In the genomic region with DNA sequence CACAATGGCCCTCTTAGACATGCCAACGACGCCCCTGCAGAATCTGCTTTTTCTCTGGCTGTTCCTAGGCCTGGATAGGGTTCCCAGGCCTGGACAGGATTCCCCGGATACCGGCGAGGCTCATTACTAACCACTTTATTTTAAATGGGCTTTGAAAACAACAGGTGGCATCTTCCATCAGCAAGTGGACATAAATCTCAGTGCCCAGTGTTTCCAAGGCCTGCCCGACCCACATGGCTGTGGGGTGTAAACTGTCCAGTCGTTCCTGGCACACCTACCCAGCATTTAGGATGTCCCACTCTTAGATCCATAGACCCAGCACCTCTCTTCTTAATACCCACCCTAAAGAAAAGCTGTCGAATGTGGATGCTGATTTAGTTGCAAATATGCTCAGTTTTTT, we compare ENCODE assay signal across 8 cellular contexts. TPM values are rescaled to one million over a fixed set of nuclear protein-coding genes. Genes with fewer than 3 reads are reported as not detected.
DNase-seq lines count a peak whose midpoint lies in the region; ATAC-seq, FAIRE-seq and TF ChIP-seq lines count a peak whose summit lies in the region.

No MANE protein-coding gene starts in this region.

- H2AFZ ChIP-seq in keratinocyte (ENCODE audit: control insufficient read depth, low read length), result peak overlapping the region; percentile 91

- no peak for TF ChIP-seq CTCF in keratinocyte (optimal IDR thresholded peaks at IDR 0.05 in 1 of 3, IDR thresholded peaks at IDR 0.05 in 1 of 3, conservative IDR thresholded peaks at IDR 0.05 in 1 of 3; ENCODE audit: extremely low read depth in 1 of 3, insufficient read depth in 2 of 3, low read length in 3 of 3)
- TF ChIP-seq CTCF in thoracic aorta (IDR thresholded peaks at IDR 0.05), result no peak

- H3K36me3 ChIP-seq in keratinocyte (ENCODE audit: control insufficient read depth in 2 of 2, extremely low read depth in 1 of 2, insufficient read depth in 2 of 2, low read length in 2 of 2) (no peaks in the 10 kb centered on the region), thoracic aorta (no peaks in the 10 kb centered on the region)

- no peaks in the 10 kb centered on the region for H3K9me3 Mint-ChIP-seq in T-helper 1 cell treated with Interleukin-12 subunit alpha and Interleukin-12 subunit beta and Interleukin-4 antibody, amounts not matched to agents 30 μg/mL and 1 μg/mL, for 36 hours
- no peaks in the 10 kb centered on the region for H3K9me3 Mint-ChIP-seq in activated naive CD8-positive, alpha-beta T cell treated with anti-CD3 and anti-CD28 coated beads, Interleukin-2, amount 10 ng/mL, durations not matched to agents 7 days and 5 days

- H3K4me1 ChIP-seq in keratinocyte (ENCODE audit: control insufficient read depth, extremely low read depth, insufficient read depth, low read length) (peaks cover 39% of the 10 kb centered on the region), thoracic aorta (ENCODE audit: control insufficient read depth in 1 of 2, low read depth in 2 of 2) (peaks cover 0 to 23% of the 10 kb centered on the region in 2 donors)

- H4K20me1 ChIP-seq in keratinocyte (ENCODE audit: control insufficient read depth, extremely low read depth, insufficient read depth, low read length), result no peaks in the 10 kb centered on the region

- no peaks in the 10 kb centered on the region for H3K9me3 ChIP-seq in keratinocyte (ENCODE audit: control insufficient read depth, low read depth, low read length)
- H3K9me3 ChIP-seq in thoracic aorta, result no peaks in the 10 kb centered on the region

- peak overlapping the region; percentile 75 for H3K9ac ChIP-seq in keratinocyte (ENCODE audit: control insufficient read depth, extremely low read depth, insufficient read depth, low read length)

- H3K4me3 ChIP-seq in keratinocyte (ENCODE audit: control insufficient read depth in 2 of 3, extremely low read depth in 1 of 3, insufficient read depth in 2 of 3, low read depth in 1 of 3, low read length in 3 of 3) (peak overlapping the region in 2 of 3 experiments; percentile 72), thoracic aorta (peak overlapping the region; percentile 97)

- POLR2A ChIA-PET in activated naive CD8-positive, alpha-beta T cell treated with anti-CD3 and anti-CD28 coated beads, Interleukin-2, amount 10 ng/mL, durations not matched to agents 7 days and 5 days (lab: Charles Lee), result no interaction called here

- no peaks in the 10 kb centered on the region for H3K79me2 ChIP-seq in keratinocyte (ENCODE audit: control insufficient read depth, insufficient read depth, low read length)

- no peaks in the 10 kb centered on the region for H3K36me3 Mint-ChIP-seq in T-helper 1 cell treated with Interleukin-12 subunit alpha and Interleukin-12 subunit beta and Interleukin-4 antibody, amounts not matched to agents 30 μg/mL and 1 μg/mL, for 36 hours (ENCODE audit: low read depth)
- H3K36me3 Mint-ChIP-seq in activated naive CD8-positive, alpha-beta T cell treated with anti-CD3 and anti-CD28 coated beads, Interleukin-2, amount 10 ng/mL, durations not matched to agents 7 days and 5 days, result no peaks in the 10 kb centered on the region

- no peak overlapping the region for H3K27ac Mint-ChIP-seq in T-helper 1 cell treated with Interleukin-12 subunit alpha and Interleukin-12 subunit beta and Interleukin-4 antibody, amounts not matched to agents 30 μg/mL and 1 μg/mL, for 36 hours
- no peak overlapping the region for H3K27ac Mint-ChIP-seq in activated naive CD8-positive, alpha-beta T cell treated with anti-CD3 and anti-CD28 coated beads, Interleukin-2, amount 10 ng/mL, durations not matched to agents 7 days and 5 days

- no peaks in the 10 kb centered on the region for H3K9me1 ChIP-seq in keratinocyte (ENCODE audit: control insufficient read depth, extremely low read depth, insufficient read depth, low read length)

- DNase-seq in T-helper 1 cell (no peak), keratinocyte (ENCODE audit: low read depth, low spot score) (no peak), thoracic aorta (ENCODE audit: low spot score) (no peak), UCSD-AML1 (lab: John Stamatoyannopoulos, UW; ENCODE audit: unreplicated experiment) (no peak), NK-92 (lab: John Stamatoyannopoulos, UW; ENCODE audit: unreplicated experiment) (no peak), SW 1271 (lab: John Stamatoyannopoulos, UW) (no peak)
- DNase-seq in activated naive CD8-positive, alpha-beta T cell treated with anti-CD3 and anti-CD28 coated beads, Interleukin-2, amount 10 ng/mL, durations not matched to agents 7 days and 5 days, result no peak

- H3K4me1 Mint-ChIP-seq in T-helper 1 cell treated with Interleukin-12 subunit alpha and Interleukin-12 subunit beta and Interleukin-4 antibody, amounts not matched to agents 30 μg/mL and 1 μg/mL, for 36 hours (ENCODE audit: low read depth), result peaks cover 8% of the 10 kb centered on the region
- peaks cover 9% of the 10 kb centered on the region for H3K4me1 Mint-ChIP-seq in activated naive CD8-positive, alpha-beta T cell treated with anti-CD3 and anti-CD28 coated beads, Interleukin-2, amount 10 ng/mL, durations not matched to agents 7 days and 5 days

- H3K27ac ChIP-seq in keratinocyte (ENCODE audit: control insufficient read depth, insufficient read depth, low read length), result no peak overlapping the region
- H3K27ac ChIP-seq in thoracic aorta, result peak overlapping the region; percentile 79 to 89

- ATAC-seq in activated naive CD8-positive, alpha-beta T cell treated with anti-CD3 and anti-CD28 coated beads, Interleukin-2, amount 10 ng/mL, durations not matched to agents 7 days and 5 days (ENCODE audit: low read depth), result no peak
- ATAC-seq in thoracic aorta (ENCODE audit: insufficient number of reproducible peaks, low FRiP score, low read depth), result no peak

- dilution Hi-C loops in keratinocyte (cut with MboI; ENCODE audit: extremely low pct_ligation_motif_present, low sequenced_read_pairs), result no loop called here

- peak overlapping the region; percentile 91 for H3K4me2 ChIP-seq in keratinocyte (ENCODE audit: control insufficient read depth, extremely low read depth, insufficient read depth, low read depth, low read length)

- FAIRE-seq in keratinocyte (lab: Jason Lieb, UNC), result no peak

- no peaks in the 10 kb centered on the region for H3K27me3 ChIP-seq in keratinocyte (ENCODE audit: control insufficient read depth, extremely low read depth, insufficient read depth, low read length)
- H3K27me3 ChIP-seq in thoracic aorta (replicated peaks; ENCODE audit: insufficient read depth), result no peaks in the 10 kb centered on the region

- H3K27me3 Mint-ChIP-seq in T-helper 1 cell treated with Interleukin-12 subunit alpha and Interleukin-12 subunit beta and Interleukin-4 antibody, amounts not matched to agents 30 μg/mL and 1 μg/mL, for 36 hours (ENCODE audit: low read depth), result peaks cover 49% of the 10 kb centered on the region
- H3K27me3 Mint-ChIP-seq in activated naive CD8-positive, alpha-beta T cell treated with anti-CD3 and anti-CD28 coated beads, Interleukin-2, amount 10 ng/mL, durations not matched to agents 7 days and 5 days, result peaks cover 34% of the 10 kb centered on the region

- peak overlapping the region; percentile 76 for H3K4me3 Mint-ChIP-seq in T-helper 1 cell treated with Interleukin-12 subunit alpha and Interleukin-12 subunit beta and Interleukin-4 antibody, amounts not matched to agents 30 μg/mL and 1 μg/mL, for 36 hours
- peak overlapping the region; percentile 74 for H3K4me3 Mint-ChIP-seq in activated naive CD8-positive, alpha-beta T cell treated with anti-CD3 and anti-CD28 coated beads, Interleukin-2, amount 10 ng/mL, durations not matched to agents 7 days and 5 days

RNA-seq across cellular contexts. Expression of a gene that starts 0.9 kb away (rescaled TPM):
- 1 to 10 TPM; 2.4 to 2.8 TPM for total RNA-seq in activated naive CD8-positive, alpha-beta T cell treated with anti-CD3 and anti-CD28 coated beads, Interleukin-2, amount 10 ng/mL, durations not matched to agents 7 days and 5 days
- polyA plus RNA-seq in keratinocyte, result 5.2 to 12.6 TPM (median 9.1 TPM) in 3 replicates
- 0.19 TPM for polyA plus RNA-seq in keratinocyte (2011; ENCODE audit: low read depth)
- 6.8 and 9.8 TPM in 2 replicates for polyA plus RNA-seq in keratinocyte (2011; cell fraction: cytosol; rRNA removed)
- polyA plus RNA-seq in keratinocyte (2011; cell fraction: nucleus; rRNA removed), result 3.9 and 4.5 TPM in 2 replicates
- polyA plus RNA-seq in keratinocyte (2012; ENCODE audit: low replicate concordance), result 0.93 and 11.2 TPM in 2 replicates
- polyA minus RNA-seq in keratinocyte, result 3.7 to 10.8 TPM (median 6.7 TPM) in 3 replicates
- 15.5 TPM for polyA minus RNA-seq in keratinocyte (2011; cell fraction: cytosol; rRNA and poly(A)+ RNA removed)
- 2.8 and 3.8 TPM in 2 replicates for polyA minus RNA-seq in keratinocyte (2011; cell fraction: nucleus; rRNA and poly(A)+ RNA removed)
- total RNA-seq in thoracic aorta, result 1 to 10 TPM; 3.4 to 7.8 TPM

RNA-seq across cellular contexts. Expression of a gene that starts 46.7 kb away (rescaled TPM):
- total RNA-seq in activated naive CD8-positive, alpha-beta T cell treated with anti-CD3 and anti-CD28 coated beads, Interleukin-2, amount 10 ng/mL, durations not matched to agents 7 days and 5 days, result 100 to 1,000 TPM; 127 to 135 TPM
- 92.6 to 196 TPM (median 174 TPM) in 3 replicates for polyA plus RNA-seq in keratinocyte
- 40.3 TPM for polyA plus RNA-seq in keratinocyte (2011; ENCODE audit: low read depth)
- 16.5 and 34.1 TPM in 2 replicates for polyA plus RNA-seq in keratinocyte (2011; cell fraction: cytosol; rRNA removed)
- polyA plus RNA-seq in keratinocyte (2011; cell fraction: nucleus; rRNA removed), result 240 and 286 TPM in 2 replicates
- 66.5 and 72.3 TPM in 2 replicates for polyA plus RNA-seq in keratinocyte (2012; ENCODE audit: low replicate concordance)
- 150 to 372 TPM (median 305 TPM) in 3 replicates for polyA minus RNA-seq in keratinocyte
- polyA minus RNA-seq in keratinocyte (2011; cell fraction: cytosol; rRNA and poly(A)+ RNA removed), result 107 TPM
- 256 and 714 TPM in 2 replicates for polyA minus RNA-seq in keratinocyte (2011; cell fraction: nucleus; rRNA and poly(A)+ RNA removed)
- 10 to 100 TPM; 86.9 to 95.2 TPM for total RNA-seq in thoracic aorta

RNA-seq across cellular contexts. Expression of a gene that starts 56.7 kb away (rescaled TPM):
- total RNA-seq in activated naive CD8-positive, alpha-beta T cell treated with anti-CD3 and anti-CD28 coated beads, Interleukin-2, amount 10 ng/mL, durations not matched to agents 7 days and 5 days, result 100 to 1,000 TPM; 170 to 182 TPM
- 357 to 558 TPM (median 541 TPM) in 3 replicates for polyA plus RNA-seq in keratinocyte
- polyA plus RNA-seq in keratinocyte (2011; ENCODE audit: low read depth), result 363 TPM
- 325 and 413 TPM in 2 replicates for polyA plus RNA-seq in keratinocyte (2011; cell fraction: cytosol; rRNA removed)
- 327 and 409 TPM in 2 replicates for polyA plus RNA-seq in keratinocyte (2011; cell fraction: nucleus; rRNA removed)
- polyA plus RNA-seq in keratinocyte (2012; ENCODE audit: low replicate concordance), result 286 and 495 TPM in 2 replicates
- 246 to 674 TPM (median 408 TPM) in 3 replicates for polyA minus RNA-seq in keratinocyte
- 278 TPM for polyA minus RNA-seq in keratinocyte (2011; cell fraction: cytosol; rRNA and poly(A)+ RNA removed)
- 141 and 235 TPM in 2 replicates for polyA minus RNA-seq in keratinocyte (2011; cell fraction: nucleus; rRNA and poly(A)+ RNA removed)
- total RNA-seq in thoracic aorta, result 100 to 1,000 TPM; 110 to 135 TPM

RNA-seq across cellular contexts. Expression of a gene that starts 57.1 kb away (rescaled TPM):
- 10 to 100 TPM; 16.9 to 17.7 TPM for total RNA-seq in activated naive CD8-positive, alpha-beta T cell treated with anti-CD3 and anti-CD28 coated beads, Interleukin-2, amount 10 ng/mL, durations not matched to agents 7 days and 5 days
- polyA plus RNA-seq in keratinocyte, result 13.5 to 23.7 TPM (median 18.9 TPM) in 3 replicates
- 1.7 TPM for polyA plus RNA-seq in keratinocyte (2011; ENCODE audit: low read depth)
- 9.7 and 12.1 TPM in 2 replicates for polyA plus RNA-seq in keratinocyte (2011; cell fraction: cytosol; rRNA removed)
- polyA plus RNA-seq in keratinocyte (2011; cell fraction: nucleus; rRNA removed), result 16.0 and 18.8 TPM in 2 replicates
- 4.2 and 16.1 TPM in 2 replicates for polyA plus RNA-seq in keratinocyte (2012; ENCODE audit: low replicate concordance)
- 4.3 to 14.8 TPM (median 5.4 TPM) in 3 replicates for polyA minus RNA-seq in keratinocyte
- polyA minus RNA-seq in keratinocyte (2011; cell fraction: cytosol; rRNA and poly(A)+ RNA removed), result 5.6 TPM
- polyA minus RNA-seq in keratinocyte (2011; cell fraction: nucleus; rRNA and poly(A)+ RNA removed), result 10.7 and 15.4 TPM in 2 replicates
- 1 to 10 TPM; 5.1 to 6.2 TPM for total RNA-seq in thoracic aorta
